8 cellular contexts compared by ENCODE assay signal in the genomic region with DNA sequence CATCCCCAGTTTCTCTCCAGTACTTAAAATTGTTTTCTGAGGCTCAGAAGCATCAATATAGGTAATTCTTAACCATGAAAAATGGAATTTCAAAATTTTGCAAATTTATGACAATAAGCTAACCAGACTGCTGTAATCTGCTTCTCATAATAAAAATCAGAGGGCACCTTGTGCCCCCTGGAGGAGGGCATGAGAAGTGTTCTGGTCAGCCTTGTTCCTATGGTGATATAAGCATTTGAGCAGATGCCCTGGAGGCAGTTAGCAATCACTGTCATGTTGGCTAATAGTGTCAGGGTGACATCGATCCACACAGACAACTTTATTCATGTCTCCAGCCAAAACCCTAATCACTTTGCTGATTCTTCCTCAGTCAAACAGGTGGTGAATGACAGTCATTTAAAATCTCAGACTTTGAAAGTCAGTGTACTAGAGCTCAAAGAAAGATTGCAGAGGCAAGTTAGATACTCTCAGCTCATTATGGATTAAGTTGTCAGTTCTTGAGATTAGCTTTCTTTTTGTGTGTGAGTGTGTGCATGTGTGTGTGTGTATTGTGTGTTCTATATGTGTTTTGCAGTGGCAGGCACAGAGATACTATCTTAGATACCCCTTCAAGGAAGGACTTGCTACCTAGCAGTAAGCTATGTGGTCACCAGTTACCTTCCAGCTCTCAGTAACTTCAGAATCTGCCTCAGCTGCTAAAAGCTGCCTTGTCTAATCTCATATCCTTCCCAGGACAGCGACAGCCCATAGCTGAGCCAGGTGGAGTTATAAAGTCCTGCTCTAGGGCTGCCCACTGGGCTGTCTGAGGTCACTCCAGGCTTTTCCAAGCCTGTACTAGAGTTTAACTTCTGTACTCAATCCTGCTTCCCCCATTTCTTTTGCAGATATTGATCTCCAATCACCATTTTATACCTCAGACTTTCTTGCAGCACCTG.
DNase-seq lines count a peak whose midpoint lies in the region; ATAC-seq and TF ChIP-seq lines count a peak whose summit lies in the region.

No MANE protein-coding gene starts in this region.

- peak; percentile 43 for DNase-seq in NCI-H1105 treated with DMSO at 0.1 percent for 48 hours (lab: John Stamatoyannopoulos, UW)
- DNase-seq in NCI-H1105 (lab: John Stamatoyannopoulos, UW) = no peak
- peak; percentile 13 for DNase-seq in myocyte (ENCODE audit: low read depth)
- no peak for DNase-seq in thyroid gland

- TF ChIP-seq CTCF in LNCAP (IDR thresholded peaks at IDR 0.05) (peak; percentile 43; the same call in 1 of the 2 replicates), WI38 (IDR thresholded peaks at IDR 0.05; ENCODE audit: low read depth, low read length) (peak; percentile 46), thyroid gland (IDR thresholded peaks at IDR 0.05) (peak in 1 of 6 experiments; percentile 18)

- H3K27me3 ChIP-seq in thyroid gland = no peaks in the 10 kb centered on the region

- intact Hi-C loops in thyroid gland (cut with DNase I) = no loop called here

- no peaks in the 10 kb centered on the region for H3K9me3 ChIP-seq in thyroid gland

- no peaks in the 10 kb centered on the region for H3K36me3 ChIP-seq in thyroid gland

- no peak overlapping the region for H3K27ac ChIP-seq in thyroid gland

- no peak for TF ChIP-seq POLR2A in thyroid gland (IDR thresholded peaks at IDR 0.05)

- WGBS in thyroid gland, 2 donors = 51 to 58% methylated on average over 2 of the region's 2 CpGs

- ATAC-seq in GM21528 (IDR thresholded peaks at IDR 0.05; ENCODE audit: low FRiP score, unreplicated experiment) = no peak
- no peak for ATAC-seq in GM19351 (IDR thresholded peaks at IDR 0.05; ENCODE audit: unreplicated experiment)

- no peaks in the 10 kb centered on the region for H3K4me1 ChIP-seq in thyroid gland

- H3K4me3 ChIP-seq in WI38 (ENCODE audit: low read depth, low read length) (no peak overlapping the region), thyroid gland (replicated peaks in 1 of 3) (no peak overlapping the region)

Comparison
In these comparisons a context has a peak if more than half of its experiments do, and no peak if none do; other contexts are left out.
1. DNase-seq: peak in NCI-H1105 treated with DMSO at 0.1 percent for 48 hours (single experiment) and myocyte (single experiment); none in NCI-H1105 (single experiment) and thyroid gland (0 of 2).